ENCODE assay signal across 8 cellular contexts in the genomic region with DNA sequence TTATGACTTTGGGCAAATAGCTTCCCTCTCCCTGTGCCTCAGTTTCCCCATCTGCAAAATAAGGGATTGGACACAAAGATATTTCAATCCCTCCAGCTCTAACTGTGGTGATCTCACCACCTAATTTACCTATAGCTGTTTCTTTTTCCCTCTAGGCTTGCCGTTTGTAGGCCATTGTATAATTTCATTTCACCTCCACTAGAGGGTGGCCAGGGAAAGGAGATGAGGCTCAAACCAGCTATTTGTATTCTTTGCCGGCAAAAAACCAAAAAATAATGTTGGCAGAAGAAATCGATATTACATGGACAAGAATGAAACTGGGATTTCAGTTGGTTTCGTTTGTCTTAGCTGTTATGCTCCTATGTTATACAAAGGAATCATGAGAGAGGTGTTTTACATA. TPM values are rescaled to one million over a fixed set of nuclear protein-coding genes. Genes with fewer than 3 reads are reported as not detected.
DNase-seq lines count a peak whose midpoint lies in the region; TF ChIP-seq lines count a peak whose summit lies in the region.

No MANE protein-coding gene starts in this region.

- TF ChIP-seq CTCF in AG09309 (IDR thresholded peaks at IDR 0.05; ENCODE audit: control insufficient read depth, insufficient read depth, low read depth, low read length, missing control alignments) (peak; percentile 59), GM06990 (IDR thresholded peaks at IDR 0.05; ENCODE audit: insufficient read depth, low read length, poor library complexity, severe bottlenecking) (peak; percentile 56), Peyer's patch (IDR thresholded peaks at IDR 0.05) (peak in 5 of 6 experiments; percentile 26 to 50 (median 44)), colonic mucosa (IDR thresholded peaks at IDR 0.05) (peak; percentile 13)

- no peak for TF ChIP-seq POLR2A in Peyer's patch (IDR thresholded peaks at IDR 0.05)

- H3K4me1 ChIP-seq in Peyer's patch (no peaks in the 10 kb centered on the region), colonic mucosa (no peaks in the 10 kb centered on the region)

- H3K36me3 ChIP-seq in GM06990 (ENCODE audit: control insufficient read depth, insufficient read depth, low read length): no peaks in the 10 kb centered on the region
- no peaks in the 10 kb centered on the region for H3K36me3 ChIP-seq in Peyer's patch
- no peaks in the 10 kb centered on the region for H3K36me3 ChIP-seq in colonic mucosa

- H3K27ac ChIP-seq in Peyer's patch (no peak overlapping the region), colonic mucosa (no peak overlapping the region)

- H3K4me3 ChIP-seq in AG09309 (ENCODE audit: control insufficient read depth, low read depth, low read length): no peak overlapping the region
- no peak overlapping the region for H3K4me3 ChIP-seq in GM06990 (replicated peaks; ENCODE audit: low read depth, low read length)
- H3K4me3 ChIP-seq in Peyer's patch: no peak overlapping the region
- H3K4me3 ChIP-seq in colonic mucosa: no peak overlapping the region

- intact Hi-C loops in colonic mucosa (cut with DNase I): loop anchor here (10.0 kb wide), 1 partner anchor 145 kb away; no protein-coding TSS in a partner anchor

- peak; percentile 2 for DNase-seq in AG09309 (ENCODE audit: low read depth)
- DNase-seq in GM06990 (ENCODE audit: extremely low read depth, insufficient read length): no peak
- peak; percentile 15 for DNase-seq in HT1080 (ENCODE audit: low read depth)
- no peak for DNase-seq in Peyer's patch
- no peak for DNase-seq in colonic mucosa
- DNase-seq in myocyte (ENCODE audit: low read depth): peak; percentile 40
- DNase-seq in mesenteric fat pad (ENCODE audit: low spot score): no peak
- DNase-seq in stimulated activated CD4-positive, alpha-beta T cell treated with anti-CD3 and anti-CD28 coated beads, Interleukin-2, amount 100 ng/mL, for 48 hours: no peak

- H3K9ac ChIP-seq in colonic mucosa (ENCODE audit: low read depth in 2 of 2, low read length in 2 of 2): no peak overlapping the region

- H3K9me3 ChIP-seq in Peyer's patch (no peaks in the 10 kb centered on the region), colonic mucosa (no peaks in the 10 kb centered on the region)

- H3K27me3 ChIP-seq in GM06990 (replicated peaks; ENCODE audit: control insufficient read depth, insufficient read depth, low read length) (no peaks in the 10 kb centered on the region), Peyer's patch (no peaks in the 10 kb centered on the region), colonic mucosa (no peaks in the 10 kb centered on the region)

RNA-seq across cellular contexts. Expression of a gene that starts 36.1 kb away (rescaled TPM):
- 5.3 and 7.4 TPM in 2 replicates for total RNA-seq in HT1080 (2014; rRNA removed; shearing (Covaris generic))
- polyA plus RNA-seq in HT1080 (2015; cell fraction: cytosol; rRNA removed): 2.2 and 2.4 TPM in 2 replicates
- polyA plus RNA-seq in HT1080 (2015; cell fraction: nucleus; rRNA removed): 4.6 and 6.8 TPM in 2 replicates
- total RNA-seq in Peyer's patch (10 to 100 TPM in 2 of 4 donors, 1 to 10 TPM in 2; 5.6 to 34.7 (median 10.4) TPM), colonic mucosa (1 to 10 TPM; 3.3 to 8.7 TPM), myocyte (30.2 and 51.2 TPM in 2 replicates), mesenteric fat pad (117 TPM)
- 9.2 TPM for polyA plus RNA-seq in myocyte (2012)

Comparison
In these comparisons a context has a peak if more than half of its experiments do, and no peak if none do; other contexts are left out.
1. DNase-seq: peak in AG09309 (single experiment), HT1080 (single experiment) and myocyte (single experiment); none in GM06990 (single experiment), Peyer's patch (0 of 3), colonic mucosa (single experiment), mesenteric fat pad (single experiment) and stimulated activated CD4-positive, alpha-beta T cell treated with anti-CD3 and anti-CD28 coated beads, Interleukin-2, amount 100 ng/mL, for 48 hours (0 of 2).
2. Peak in every context shown above with its lines, with median percentiles within 50 percentile points of each other: CTCF ChIP-seq.